ENCODE assay signal across 15 cellular contexts in the genomic region with DNA sequence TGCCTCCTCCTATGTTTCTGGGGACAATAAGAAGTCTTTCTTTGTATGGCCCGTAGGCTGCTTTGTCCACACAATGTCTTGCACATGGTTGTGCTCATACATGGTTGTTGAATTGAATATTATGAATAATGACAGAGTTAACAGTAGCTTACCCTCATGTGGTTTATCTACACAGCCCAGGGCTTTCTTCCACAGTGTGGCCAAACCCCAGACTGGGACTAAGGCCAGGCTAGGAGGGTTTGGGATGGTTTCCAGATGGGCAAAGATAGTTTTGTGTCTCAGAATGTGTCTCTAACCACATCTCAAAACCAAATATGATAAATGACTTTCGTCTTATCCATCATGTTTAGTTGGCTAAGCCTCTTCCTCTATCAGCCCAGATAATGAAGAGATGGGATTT.
A peak's percentile ranks its signal among the peaks of the same experiment; 100 is the strongest.
DNase-seq lines count a peak whose midpoint lies in the region; ATAC-seq and TF ChIP-seq lines count a peak whose summit lies in the region.
"Had no signal": no experiment of that assay in that cellular context is flagged by ENCODE, and none has a peak within 500 bp of the region (broad histone marks: within the 10 kb centered on the region; RNA-seq: fewer than 3 reads in every experiment).

No MANE protein-coding gene starts in this region.

- no peaks in the 10 kb centered on the region for H3K36me3 ChIP-seq in H7 (replicated peaks; ENCODE audit: control insufficient read depth, insufficient read depth, low read length)
- H3K36me3 ChIP-seq in psoas muscle (ENCODE audit: insufficient read depth in 1 of 2, low read depth in 1 of 2), result no peaks in the 10 kb centered on the region

- ATAC-seq in psoas muscle, result no peak
- ATAC-seq: GM12878 had no signal

- intact Hi-C loops in psoas muscle (cut with DNase I), result no loop called here

- H3K4me3 ChIP-seq in H7 (ENCODE audit: insufficient read depth, low read depth, low read length), result no peak overlapping the region
- H3K4me3 ChIP-seq in psoas muscle, result no peak overlapping the region
- H3K4me3 ChIP-seq: GM12878, GM23248 had no signal

- H3K4me1 ChIP-seq in psoas muscle, result no peaks in the 10 kb centered on the region

- H3K9me3 ChIP-seq in psoas muscle, result no peaks in the 10 kb centered on the region

- no peak for TF ChIP-seq CTCF in psoas muscle (IDR thresholded peaks at IDR 0.05)

- WGBS in psoas muscle, 3 donors, result 83 to 86% (median 84%) methylated on average over 2 of the region's 2 CpGs

- DNase-seq in Daoy (ENCODE audit: low read depth) (peak; percentile 57), M059J (ENCODE audit: low read depth) (peak; percentile 12), RPMI7951 (ENCODE audit: low read depth) (peak; percentile 17), foreskin melanocyte (peak; percentile 73), H7 (no peak), psoas muscle (no peak), T1000 (lab: John Stamatoyannopoulos, UW) (no peak)
- DNase-seq: ACHN; C1 segment of cervical spinal cord; Calu3; CD4-positive, alpha-beta T cell; DMS 273 treated with DMSO at 0.1 percent for 48 hours; GM23248; H9 had no signal

- H3K27me3 ChIP-seq in H7 (ENCODE audit: control insufficient read depth, insufficient read depth, low read length) (no peaks in the 10 kb centered on the region; the same call in 1 of the 2 replicates), psoas muscle (ENCODE audit: insufficient read depth in 3 of 3, low read length in 2 of 3) (peaks cover 0 to 4% (median 4%) of the 10 kb centered on the region in 3 donors)

- H3K27ac ChIP-seq in psoas muscle, result no peak overlapping the region
- H3K27ac ChIP-seq: GM23248 had no signal

Comparison
In these comparisons a context has a peak if more than half of its experiments do, and no peak if none do; other contexts are left out.
1. DNase-seq: peak in Daoy (single experiment), M059J (single experiment), RPMI7951 (single experiment) and foreskin melanocyte (single experiment); none in H7 (single experiment), psoas muscle (0 of 2) and T1000 (single experiment).